In the genomic region with DNA sequence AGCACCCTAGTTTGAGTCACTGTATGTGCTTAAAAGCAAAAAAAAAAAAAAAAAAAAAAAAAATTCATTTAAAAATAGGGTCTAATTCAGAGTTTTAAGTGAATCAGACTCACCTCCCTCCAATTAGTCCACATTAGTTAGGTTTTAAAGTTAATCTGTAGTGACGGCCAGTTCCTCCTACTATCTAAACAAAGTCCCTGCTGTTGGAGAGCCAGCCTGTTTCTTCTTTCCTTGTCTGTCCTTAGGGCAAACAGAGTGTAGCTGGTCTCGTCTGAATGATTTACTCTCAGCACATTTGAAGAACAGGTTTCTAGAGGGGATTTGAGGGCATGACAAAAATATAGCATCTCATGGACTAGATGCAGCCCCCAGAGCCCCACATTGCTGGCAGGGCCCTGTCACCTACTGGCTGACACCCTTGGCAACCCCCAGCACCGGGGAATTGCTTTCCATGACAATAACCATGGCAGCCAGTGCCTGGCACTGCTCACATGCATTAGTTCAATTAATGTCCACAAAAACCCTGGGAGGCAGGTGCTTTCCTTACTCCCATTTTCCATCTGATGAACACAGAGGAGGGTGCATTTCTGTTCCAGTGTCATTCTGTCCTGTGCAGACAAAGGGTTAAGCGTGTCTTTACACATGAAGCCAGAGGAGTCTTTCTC, we compare ENCODE assay signal across 2 cellular contexts.
TF ChIP-seq lines count a peak whose summit lies in the region.

No MANE protein-coding gene starts in this region.

TF ChIP-seq in SK-N-SH, 30 proteins besides CTCF, POLR2A, EP300 and RAD21 (continued from another document):
- TF ChIP-seq, protein P1, sequence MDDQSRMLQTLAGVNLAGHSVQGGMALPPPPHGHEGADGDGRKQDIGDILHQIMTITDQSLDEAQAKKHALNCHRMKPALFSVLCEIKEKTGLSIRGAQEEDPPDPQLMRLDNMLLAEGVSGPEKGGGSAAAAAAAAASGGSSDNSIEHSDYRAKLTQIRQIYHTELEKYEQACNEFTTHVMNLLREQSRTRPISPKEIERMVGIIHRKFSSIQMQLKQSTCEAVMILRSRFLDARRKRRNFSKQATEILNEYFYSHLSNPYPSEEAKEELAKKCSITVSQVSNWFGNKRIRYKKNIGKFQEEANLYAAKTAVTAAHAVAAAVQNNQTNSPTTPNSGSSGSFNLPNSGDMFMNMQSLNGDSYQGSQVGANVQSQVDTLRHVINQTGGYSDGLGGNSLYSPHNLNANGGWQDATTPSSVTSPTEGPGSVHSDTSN (IDR thresholded peaks at IDR 0.05), result no peak
TF ChIP-seq in SK-N-SH: peak in this region for 3.

TF ChIP-seq in SK-N-SH treated with all-trans-retinoic acid at 6 μM for 48 hours, 23 proteins besides CTCF, POLR2A, EP300 and RAD21 (continued from another document):
- TF ChIP-seq, protein P2, sequence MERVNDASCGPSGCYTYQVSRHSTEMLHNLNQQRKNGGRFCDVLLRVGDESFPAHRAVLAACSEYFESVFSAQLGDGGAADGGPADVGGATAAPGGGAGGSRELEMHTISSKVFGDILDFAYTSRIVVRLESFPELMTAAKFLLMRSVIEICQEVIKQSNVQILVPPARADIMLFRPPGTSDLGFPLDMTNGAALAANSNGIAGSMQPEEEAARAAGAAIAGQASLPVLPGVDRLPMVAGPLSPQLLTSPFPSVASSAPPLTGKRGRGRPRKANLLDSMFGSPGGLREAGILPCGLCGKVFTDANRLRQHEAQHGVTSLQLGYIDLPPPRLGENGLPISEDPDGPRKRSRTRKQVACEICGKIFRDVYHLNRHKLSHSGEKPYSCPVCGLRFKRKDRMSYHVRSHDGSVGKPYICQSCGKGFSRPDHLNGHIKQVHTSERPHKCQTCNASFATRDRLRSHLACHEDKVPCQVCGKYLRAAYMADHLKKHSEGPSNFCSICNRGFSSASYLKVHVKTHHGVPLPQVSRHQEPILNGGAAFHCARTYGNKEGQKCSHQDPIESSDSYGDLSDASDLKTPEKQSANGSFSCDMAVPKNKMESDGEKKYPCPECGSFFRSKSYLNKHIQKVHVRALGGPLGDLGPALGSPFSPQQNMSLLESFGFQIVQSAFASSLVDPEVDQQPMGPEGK (CRISPR knock-in tag; IDR thresholded peaks at IDR 0.05; ENCODE audit: borderline replicate concordance), result no peak
- TF ChIP-seq TCF4 (CRISPR knock-in tag; IDR thresholded peaks at IDR 0.05; ENCODE audit: borderline replicate concordance) (no peak; the same call in 1 of the 2 replicates), ZFP30 (CRISPR knock-in tag; IDR thresholded peaks at IDR 0.05) (no peak), ZNF70 (CRISPR knock-in tag; IDR thresholded peaks at IDR 0.05) (no peak), ESRRG (CRISPR knock-in tag; IDR thresholded peaks at IDR 0.05) (no peak), SNAI2 (CRISPR knock-in tag; IDR thresholded peaks at IDR 0.05) (no peak), ISL1 (CRISPR knock-in tag; IDR thresholded peaks at IDR 0.05) (no peak), ZC3H10 (CRISPR knock-in tag; IDR thresholded peaks at IDR 0.05) (no peak), ZNF8 (CRISPR knock-in tag; IDR thresholded peaks at IDR 0.05) (no peak), ZFP3 (CRISPR knock-in tag; IDR thresholded peaks at IDR 0.05) (no peak)
- TF ChIP-seq, protein P3, sequence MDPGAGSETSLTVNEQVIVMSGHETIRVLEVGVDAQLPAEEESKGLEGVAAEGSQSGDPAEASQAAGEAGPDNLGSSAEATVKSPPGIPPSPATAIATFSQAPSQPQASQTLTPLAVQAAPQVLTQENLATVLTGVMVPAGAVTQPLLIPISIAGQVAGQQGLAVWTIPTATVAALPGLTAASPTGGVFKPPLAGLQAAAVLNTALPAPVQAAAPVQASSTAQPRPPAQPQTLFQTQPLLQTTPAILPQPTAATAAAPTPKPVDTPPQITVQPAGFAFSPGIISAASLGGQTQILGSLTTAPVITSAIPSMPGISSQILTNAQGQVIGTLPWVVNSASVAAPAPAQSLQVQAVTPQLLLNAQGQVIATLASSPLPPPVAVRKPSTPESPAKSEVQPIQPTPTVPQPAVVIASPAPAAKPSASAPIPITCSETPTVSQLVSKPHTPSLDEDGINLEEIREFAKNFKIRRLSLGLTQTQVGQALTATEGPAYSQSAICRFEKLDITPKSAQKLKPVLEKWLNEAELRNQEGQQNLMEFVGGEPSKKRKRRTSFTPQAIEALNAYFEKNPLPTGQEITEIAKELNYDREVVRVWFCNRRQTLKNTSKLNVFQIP (CRISPR knock-in tag; IDR thresholded peaks at IDR 0.05; ENCODE audit: borderline replicate concordance, low read depth), result no peak
